ENCODE assay signal across 25 cellular contexts in the genomic region with DNA sequence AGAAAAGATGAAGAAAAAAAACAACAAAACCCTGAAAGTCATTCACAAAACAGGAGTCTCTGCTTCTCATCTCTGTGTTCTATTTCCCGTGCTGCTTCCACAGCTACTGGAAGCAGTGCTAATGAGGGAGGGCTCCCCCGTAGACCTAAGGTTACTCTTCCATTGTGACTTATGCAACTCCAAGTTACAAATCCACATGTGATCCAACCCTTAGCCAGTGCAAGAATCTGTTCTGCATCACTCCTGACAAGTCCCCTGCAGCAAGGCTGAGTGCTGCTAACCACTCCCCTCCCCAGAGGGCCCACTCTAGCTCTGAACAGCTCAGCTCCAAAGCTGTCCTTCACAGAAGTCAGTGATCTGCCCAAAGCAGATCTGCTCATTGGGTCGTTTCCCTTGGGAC. TPM values are rescaled to one million over a fixed set of nuclear protein-coding genes. Genes with fewer than 3 reads are reported as not detected.
"Had no signal": no experiment of that assay in that cellular context is flagged by ENCODE, and none has a peak within 500 bp of the region (broad histone marks: within the 10 kb centered on the region; RNA-seq: fewer than 3 reads in every experiment).

No MANE protein-coding gene starts in this region.

- H3K9me3 Mint-ChIP-seq: activated CD4-positive, alpha-beta memory T cell treated with anti-CD3 and anti-CD28 coated beads, Interleukin-2, amount 10 ng/mL, durations not matched to agents 7 days and 5 days; activated naive CD4-positive, alpha-beta T cell treated with anti-CD3 and anti-CD28 coated beads, Interleukin-2, amount 10 ng/mL, durations not matched to agents 7 days and 5 days; activated naive CD8-positive, alpha-beta T cell treated with anti-CD3 and anti-CD28 coated beads for 36 hours; activated T-cell treated with anti-CD3 and anti-CD28 coated beads, Interleukin-2, amount 50 U/mL, for 72 hours; activated T-helper 2 cell treated with anti-CD3 and anti-CD28 coated beads, Interferon-gamma antibody, Interleukin-2, Interleukin-4, amounts not matched to agents 10 μg/mL and 5 μg/mL and 100 μg/mL, durations not matched to agents 14 hours and 24 hours and 36 hours had no signal

- H3K4me3 Mint-ChIP-seq: activated CD4-positive, alpha-beta memory T cell treated with anti-CD3 and anti-CD28 coated beads, Interleukin-2, amount 10 ng/mL, durations not matched to agents 7 days and 5 days; activated CD4-positive, alpha-beta T cell treated with anti-CD3 and anti-CD28 coated beads for 36 hours; activated naive CD4-positive, alpha-beta T cell treated with anti-CD3 and anti-CD28 coated beads, Interleukin-2, amount 10 ng/mL, durations not matched to agents 7 days and 5 days; activated naive CD8-positive, alpha-beta T cell treated with anti-CD3 and anti-CD28 coated beads for 36 hours; activated T-cell treated with anti-CD3 and anti-CD28 coated beads, Interleukin-2, amount 50 U/mL, for 72 hours had no signal

- H3K4me1 ChIP-seq: breast epithelium had no signal

- H3K27ac ChIP-seq: breast epithelium, WERI-Rb-1 had no signal

- H3K27ac Mint-ChIP-seq: activated CD4-positive, alpha-beta memory T cell treated with anti-CD3 and anti-CD28 coated beads, Interleukin-2, amount 10 ng/mL, durations not matched to agents 7 days and 5 days; activated CD4-positive, alpha-beta T cell treated with anti-CD3 and anti-CD28 coated beads for 36 hours; activated T-cell treated with anti-CD3 and anti-CD28 coated beads, Interleukin-2, amount 50 U/mL, for 72 hours; activated T-helper 2 cell treated with anti-CD3 and anti-CD28 coated beads, Interferon-gamma antibody, Interleukin-2, Interleukin-4, amounts not matched to agents 10 μg/mL and 5 μg/mL and 100 μg/mL, durations not matched to agents 14 hours and 24 hours and 36 hours had no signal

- DNase-seq: activated CD4-positive, alpha-beta memory T cell treated with anti-CD3 and anti-CD28 coated beads, Interleukin-2, amount 10 ng/mL, durations not matched to agents 7 days and 5 days; activated CD4-positive, alpha-beta T cell treated with anti-CD3 and anti-CD28 coated beads for 36 hours; activated CD4-positive, alpha-beta T cell treated with anti-CD3 and anti-CD28 coated beads, Interleukin-2, amount 50 U/mL, for 1 hour; activated gamma-delta T cell treated with Interleukin-2 at 50 U/mL for 16 hours; activated naive CD4-positive, alpha-beta T cell treated with anti-CD3 and anti-CD28 coated beads, Interleukin-2, amount 10 ng/mL, durations not matched to agents 7 days and 5 days; activated naive CD8-positive, alpha-beta T cell treated with anti-CD3 and anti-CD28 coated beads for 36 hours; activated T-cell treated with anti-CD3 and anti-CD28 coated beads for 4 hours; activated T-cell treated with anti-CD3 and anti-CD28 coated beads, Interleukin-2, amount 50 U/mL, for 72 hours; anterior cingulate cortex; Kasumi-1; KBM-7; NCI-H2029; NCI-H2107; NCI-H2171 treated with DMSO at 0.1 percent for 48 hours; NCI-H226; NCI-H526 treated with DMSO at 0.1 percent for 48 hours; NCI-H82; SIG-M5; T-helper 1 cell; WERI-Rb-1 had no signal

- ATAC-seq: activated CD4-positive, alpha-beta T cell treated with anti-CD3 and anti-CD28 coated beads for 36 hours; activated T-cell treated with anti-CD3 and anti-CD28 coated beads, Interleukin-2, amount 50 U/mL, for 72 hours had no signal

- H3K9me3 ChIP-seq: breast epithelium had no signal

- H3K27me3 ChIP-seq: breast epithelium had no signal

- H3K4me3 ChIP-seq: breast epithelium had no signal

- H3K27me3 Mint-ChIP-seq: activated CD4-positive, alpha-beta memory T cell treated with anti-CD3 and anti-CD28 coated beads, Interleukin-2, amount 10 ng/mL, durations not matched to agents 7 days and 5 days; activated CD4-positive, alpha-beta T cell treated with anti-CD3 and anti-CD28 coated beads for 36 hours; activated naive CD4-positive, alpha-beta T cell treated with anti-CD3 and anti-CD28 coated beads, Interleukin-2, amount 10 ng/mL, durations not matched to agents 7 days and 5 days; activated naive CD8-positive, alpha-beta T cell treated with anti-CD3 and anti-CD28 coated beads for 36 hours had no signal

RNA-seq across cellular contexts. Expression of a gene that starts 10.3 kb away (rescaled TPM):
- total RNA-seq: activated CD8-positive, alpha-beta memory T cell treated with anti-CD3 and anti-CD28 coated beads for 36 hours; activated naive CD8-positive, alpha-beta T cell treated with anti-CD3 and anti-CD28 coated beads for 36 hours; activated T-helper 2 cell treated with anti-CD3 and anti-CD28 coated beads, Interferon-gamma antibody, Interleukin-2, Interleukin-4, amounts not matched to agents 10 μg/mL and 5 μg/mL and 100 μg/mL, durations not matched to agents 14 hours and 24 hours and 36 hours; NCI-H460; OCI-LY7 had no signal
